Comparison of ENCODE assay signal across 1 cellular context in the genomic region with DNA sequence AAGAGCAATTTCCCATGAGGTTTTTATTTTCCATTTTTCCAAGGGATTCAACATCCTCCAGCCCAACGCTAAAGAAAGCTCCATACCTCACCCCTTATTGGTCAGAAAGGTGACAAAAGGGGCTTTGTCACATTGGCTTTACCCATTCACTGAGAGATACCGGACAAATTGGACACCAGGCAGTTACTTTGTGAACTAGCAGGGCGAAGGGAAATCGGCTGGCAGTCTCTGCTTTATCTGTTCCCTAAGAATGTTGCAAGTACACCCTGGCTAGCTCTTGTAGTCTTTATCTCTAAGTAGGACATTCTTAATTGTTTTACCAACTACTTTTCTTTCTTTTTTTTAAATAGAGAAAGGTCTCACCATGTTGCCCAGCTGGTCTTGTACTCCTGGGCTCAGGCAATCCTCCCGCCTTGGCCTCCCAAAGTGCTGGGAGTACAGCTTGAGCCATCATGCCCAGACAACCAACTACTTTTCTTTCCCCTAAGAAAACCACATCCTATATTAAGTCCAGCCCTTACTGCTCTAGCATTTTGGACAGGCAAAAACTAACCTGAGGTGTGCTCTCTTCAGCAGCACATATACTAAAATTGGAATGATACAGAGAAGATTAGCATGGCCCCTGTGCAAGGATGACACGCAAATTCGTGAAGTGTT.
TF ChIP-seq lines count a peak whose summit lies in the region.

No MANE protein-coding gene starts in this region.

TF ChIP-seq in IMR-90, 13 proteins besides CTCF, POLR2A, EP300 and RAD21:
- no peak for TF ChIP-seq MXI1 (IDR thresholded peaks at IDR 0.05; ENCODE audit: borderline replicate concordance, low read depth, low read length)
- TF ChIP-seq CEBPB (IDR thresholded peaks at IDR 0.05; ENCODE audit: low read depth, low read length), result no peak
- TF ChIP-seq NFE2L2 (IDR thresholded peaks at IDR 0.05; ENCODE audit: low read depth, low read length), result no peak
- TF ChIP-seq, protein P1, sequence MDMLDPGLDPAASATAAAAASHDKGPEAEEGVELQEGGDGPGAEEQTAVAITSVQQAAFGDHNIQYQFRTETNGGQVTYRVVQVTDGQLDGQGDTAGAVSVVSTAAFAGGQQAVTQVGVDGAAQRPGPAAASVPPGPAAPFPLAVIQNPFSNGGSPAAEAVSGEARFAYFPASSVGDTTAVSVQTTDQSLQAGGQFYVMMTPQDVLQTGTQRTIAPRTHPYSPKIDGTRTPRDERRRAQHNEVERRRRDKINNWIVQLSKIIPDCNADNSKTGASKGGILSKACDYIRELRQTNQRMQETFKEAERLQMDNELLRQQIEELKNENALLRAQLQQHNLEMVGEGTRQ (IDR thresholded peaks at IDR 0.05; ENCODE audit: low read depth, low read length), result no peak
- no peak for TF ChIP-seq BHLHE40 (IDR thresholded peaks at IDR 0.05; ENCODE audit: low read depth, low read length)
- TF ChIP-seq MAZ (IDR thresholded peaks at IDR 0.05; ENCODE audit: borderline replicate concordance, low read depth, low read length), result no peak
